In genomic region chr12:105440037-105440664, GRCh38 we compare ENCODE assay signal across 30 cellular contexts.
"Had no signal": no experiment of that assay in that cellular context is flagged by ENCODE, and none has a peak within 500 bp of the region (broad histone marks: within the 10 kb centered on the region; RNA-seq: fewer than 3 reads in every experiment).

No MANE protein-coding gene starts in this region.

- H3K9me3 ChIP-seq: pancreas, prostate gland, suprapubic skin, thoracic aorta, tibial artery, uterus had no signal

- H3K27ac ChIP-seq: left ventricle myocardium inferior, pancreas, prostate gland, skin epidermis, suprapubic skin, thoracic aorta, tibial artery, uterus had no signal

- H3K27ac Mint-ChIP-seq: immature natural killer cell; naive thymus-derived CD8-positive, alpha-beta T cell; nephron; stimulated activated naive CD8-positive, alpha-beta T cell treated with anti-CD3 and anti-CD28 coated beads, Interleukin-15, Interleukin-2, amounts not matched to agents 100 ng/mL and 50 ng/mL, for 24 hours; type B pancreatic cell had no signal

- H3K4me1 ChIP-seq: pancreas, prostate gland, tibial artery, uterus had no signal

- H3K9me3 Mint-ChIP-seq: immature natural killer cell had no signal

- ATAC-seq: mucosa of descending colon; naive thymus-derived CD8-positive, alpha-beta T cell; pancreas; right cardiac atrium; sciatic nerve had no signal

- H3K4me1 Mint-ChIP-seq: immature natural killer cell; naive thymus-derived CD8-positive, alpha-beta T cell had no signal

- H3K4me3 ChIP-seq: left ventricle myocardium inferior, lung, mucosa of descending colon, pancreas, prostate gland, skin epidermis, suprapubic skin, thoracic aorta, tibial artery, uterus had no signal

- FAIRE-seq: islet of Langerhans, kidney, pancreas had no signal

- H3K36me3 Mint-ChIP-seq: type B pancreatic cell had no signal

- H3K27me3 ChIP-seq: pancreas, suprapubic skin, tibial artery, uterus had no signal

- H3K4me3 Mint-ChIP-seq: immature natural killer cell; naive thymus-derived CD8-positive, alpha-beta T cell; nephron; neural crest cell; stimulated activated naive CD8-positive, alpha-beta T cell treated with anti-CD3 and anti-CD28 coated beads, Interleukin-15, Interleukin-2, amounts not matched to agents 100 ng/mL and 50 ng/mL, for 24 hours; type B pancreatic cell had no signal

- DNase-seq: hypothalamus; immature natural killer cell; kidney; left ventricle myocardium inferior; midbrain; mucosa of descending colon; naive thymus-derived CD8-positive, alpha-beta T cell; nucleus accumbens; pancreas; posterior cingulate gyrus; retina; right cardiac atrium; stimulated activated CD4-positive, alpha-beta T cell treated with anti-CD3 and anti-CD28 coated beads, Interleukin-12 subunit alpha, Interleukin-12 subunit beta, amount 100 ng/mL, for 4 hours; stimulated activated CD4-positive, alpha-beta T cell treated with anti-CD3 and anti-CD28 coated beads, Interleukin-15, amount 100 ng/mL, for 24 hours; stimulated activated CD4-positive, alpha-beta T cell treated with anti-CD3 and anti-CD28 coated beads, Interleukin-2, amount 100 ng/mL, for 24 hours; stimulated activated CD4-positive, alpha-beta T cell treated with anti-CD3 and anti-CD28 coated beads, Interleukin-4, amount 100 ng/mL, for 1 hour; stimulated activated naive CD4-positive, alpha-beta T cell; tibial artery; uterus had no signal

- H3K36me3 ChIP-seq: left ventricle myocardium inferior, pancreas, prostate gland, suprapubic skin, thoracic aorta, tibial artery, uterus had no signal
